In genomic region chr2:42184346-42184745, GRCh38 we compare ENCODE assay signal across 20 cellular contexts. TPM values are rescaled to one million over a fixed set of nuclear protein-coding genes. Genes with fewer than 3 reads are reported as not detected.
DNase-seq lines count a peak whose midpoint lies in the region; ATAC-seq and TF ChIP-seq lines count a peak whose summit lies in the region.
"Had no signal": no experiment of that assay in that cellular context is flagged by ENCODE, and none has a peak within 500 bp of the region (broad histone marks: within the 10 kb centered on the region; RNA-seq: fewer than 3 reads in every experiment).

No MANE protein-coding gene starts in this region.

- in situ Hi-C loops in brain microvascular endothelial cell (cut with HindIII; ENCODE audit: low pct_ligation_motif_present, low sequenced_read_pairs) = no loop called here

- no peak for ATAC-seq in natural killer cell
- ATAC-seq: foreskin keratinocyte had no signal

- peak; percentile 21 for TF ChIP-seq CTCF in Loucy (conservative IDR thresholded peaks at IDR 0.05; ENCODE audit: low read length)
- TF ChIP-seq CTCF in brain microvascular endothelial cell (IDR thresholded peaks at IDR 0.05; ENCODE audit: low read depth, low read length, missing control alignments) = peak; percentile 4
- no peak for TF ChIP-seq CTCF in natural killer cell (IDR thresholded peaks at IDR 0.05)

- CTCF ChIA-PET in CD8-positive, alpha-beta memory T cell (lab: Charles Lee) = no interaction called here

- POLR2A ChIA-PET in CD8-positive, alpha-beta memory T cell (lab: Charles Lee) = no interaction called here

- H3F3A ChIP-seq in Loucy (ENCODE audit: low read depth) = no peaks in the 10 kb centered on the region

- H3K4me1 ChIP-seq in CD8-positive, alpha-beta memory T cell (ENCODE audit: insufficient read depth, low read length) = peaks cover 69% of the 10 kb centered on the region
- H3K4me1 ChIP-seq in Loucy (ENCODE audit: insufficient read depth, low read length, poor library complexity, severe bottlenecking) = peaks cover 18% of the 10 kb centered on the region
- peaks cover 27% of the 10 kb centered on the region for H3K4me1 ChIP-seq in Karpas-422 (ENCODE audit: low read length)
- H3K4me1 ChIP-seq: foreskin keratinocyte, prostate gland had no signal

- H3K9me3 ChIP-seq in CD8-positive, alpha-beta memory T cell (ENCODE audit: low read length) = no peaks in the 10 kb centered on the region
- H3K9me3 ChIP-seq in Loucy (ENCODE audit: insufficient read depth, low read depth, low read length) (no peaks in the 10 kb centered on the region), Karpas-422 (ENCODE audit: low read length) (no peaks in the 10 kb centered on the region)
- H3K9me3 ChIP-seq: adrenal gland, prostate gland had no signal

- H3K27me3 Mint-ChIP-seq in CD8-positive, alpha-beta memory T cell = no peaks in the 10 kb centered on the region
- no peaks in the 10 kb centered on the region for H3K27me3 Mint-ChIP-seq in natural killer cell (ENCODE audit: low read depth in 2 of 2)
- H3K27me3 Mint-ChIP-seq: activated CD4-positive, alpha-beta memory T cell treated with anti-CD3 and anti-CD28 coated beads, Interleukin-2, amount 10 ng/mL, durations not matched to agents 7 days and 5 days had no signal

- H3K79me2 ChIP-seq in Loucy (ENCODE audit: insufficient read depth, low read length) (peaks cover 86% of the 10 kb centered on the region), Karpas-422 (ENCODE audit: low read length) (peaks cover 96% of the 10 kb centered on the region)

- H2AFZ ChIP-seq in Loucy (ENCODE audit: low read length) (no peak overlapping the region), Karpas-422 (ENCODE audit: low read length) (no peak overlapping the region)

- no peak overlapping the region for H3K4me3 ChIP-seq in CD8-positive, alpha-beta memory T cell (ENCODE audit: low read length)
- H3K4me3 ChIP-seq in Loucy (ENCODE audit: low read length, poor library complexity, severe bottlenecking) = no peak overlapping the region
- H3K4me3 ChIP-seq in brain microvascular endothelial cell (ENCODE audit: low read depth, low read length) = no peak overlapping the region
- H3K4me3 ChIP-seq in Karpas-422 (ENCODE audit: low read length) = no peak overlapping the region
- H3K4me3 ChIP-seq: adrenal gland, dorsolateral prefrontal cortex, prostate gland had no signal

- intact Hi-C loops in natural killer cell (cut with micrococcal nuclease) = loop anchor here (2.0 kb wide), 1 partner anchor 52 kb away; no protein-coding TSS in a partner anchor

- no peak overlapping the region for H3K4me2 ChIP-seq in Loucy (ENCODE audit: low read depth, low read length, poor library complexity, severe bottlenecking)
- no peak overlapping the region for H3K4me2 ChIP-seq in Karpas-422 (ENCODE audit: low read depth, low read length, poor library complexity, severe bottlenecking)

- no peaks in the 10 kb centered on the region for H3K9me2 ChIP-seq in Loucy (replicated peaks; ENCODE audit: low read depth, low read length)
- no peaks in the 10 kb centered on the region for H3K9me2 ChIP-seq in Karpas-422 (replicated peaks; ENCODE audit: insufficient read depth, low read length)

- H3K27ac Mint-ChIP-seq in CD8-positive, alpha-beta memory T cell = peak overlapping the region in 7 of 8 donors; percentile 3 to 92 (median 38)
- peak overlapping the region; percentile 77 to 80 for H3K27ac Mint-ChIP-seq in natural killer cell
- H3K27ac Mint-ChIP-seq: activated CD4-positive, alpha-beta memory T cell treated with anti-CD3 and anti-CD28 coated beads, Interleukin-2, amount 10 ng/mL, durations not matched to agents 7 days and 5 days had no signal

- peaks cover 5% of the 10 kb centered on the region for H3K36me3 ChIP-seq in CD8-positive, alpha-beta memory T cell (ENCODE audit: insufficient read depth, low read length)
- no peaks in the 10 kb centered on the region for H3K36me3 ChIP-seq in Loucy (ENCODE audit: insufficient read depth, low read length)
- H3K36me3 ChIP-seq in brain microvascular endothelial cell (replicated peaks) = no peaks in the 10 kb centered on the region
- H3K36me3 ChIP-seq in Karpas-422 (ENCODE audit: insufficient read depth, low read length) = no peaks in the 10 kb centered on the region; the same call in 1 of the 2 replicates
- H3K36me3 ChIP-seq: adrenal gland, prostate gland had no signal

- H3K36me3 Mint-ChIP-seq in CD8-positive, alpha-beta memory T cell = peaks cover 0 to 62% (median 10%) of the 10 kb centered on the region in 3 donors
- H3K36me3 Mint-ChIP-seq in natural killer cell = no peaks in the 10 kb centered on the region

- no peaks in the 10 kb centered on the region for H3K9me3 Mint-ChIP-seq in CD8-positive, alpha-beta memory T cell
- H3K9me3 Mint-ChIP-seq in natural killer cell = no peaks in the 10 kb centered on the region
- H3K9me3 Mint-ChIP-seq: activated CD4-positive, alpha-beta memory T cell treated with anti-CD3 and anti-CD28 coated beads, Interleukin-2, amount 10 ng/mL, durations not matched to agents 7 days and 5 days had no signal

- H3K9ac ChIP-seq in Loucy (ENCODE audit: low read depth, low read length, poor library complexity, severe bottlenecking) (no peak overlapping the region), Karpas-422 (ENCODE audit: low read length) (no peak overlapping the region)

- peaks cover 75 to 95% (median 87%) of the 10 kb centered on the region in 3 donors for H3K4me1 Mint-ChIP-seq in CD8-positive, alpha-beta memory T cell
- H3K4me1 Mint-ChIP-seq in natural killer cell = peaks cover 35 to 37% of the 10 kb centered on the region in 2 donors

- peak overlapping the region in 3 of 7 donors; percentile 35 to 61 (median 39) for H3K4me3 Mint-ChIP-seq in CD8-positive, alpha-beta memory T cell
- H3K4me3 Mint-ChIP-seq in natural killer cell = peak overlapping the region; percentile 14
- H3K4me3 Mint-ChIP-seq: activated CD4-positive, alpha-beta memory T cell treated with anti-CD3 and anti-CD28 coated beads, Interleukin-2, amount 10 ng/mL, durations not matched to agents 7 days and 5 days had no signal

- H4K20me1 ChIP-seq in Loucy (ENCODE audit: insufficient read depth, low read length, poor library complexity, severe bottlenecking) (peaks cover 3% of the 10 kb centered on the region), Karpas-422 (ENCODE audit: insufficient read depth, low read depth, low read length) (0 out of 2 replicates have a peak, but pooled peaks cover 9% of the 10 kb centered on the region)

- DNase-seq in CD8-positive, alpha-beta memory T cell = no peak
- DNase-seq in brain microvascular endothelial cell = no peak
- DNase-seq in natural killer cell = no peak
- no peak for DNase-seq in Karpas-422
- no peak for DNase-seq in midbrain (lab: John Stamatoyannopoulos, UW)
- no peak for DNase-seq in T1000 (lab: John Stamatoyannopoulos, UW)
- no peak for DNase-seq in COLO829 (ENCODE audit: low spot score)
- DNase-seq: activated CD4-positive, alpha-beta memory T cell treated with anti-CD3 and anti-CD28 coated beads, Interleukin-2, amount 10 ng/mL, durations not matched to agents 7 days and 5 days; adrenal gland; caudate nucleus; DMS153; dorsolateral prefrontal cortex; foreskin keratinocyte; hippocampal formation; mammary epithelial cell; NCI-H1092; NCI-H510A; SW 1271 had no signal

- no peaks in the 10 kb centered on the region for H3K27me3 ChIP-seq in CD8-positive, alpha-beta memory T cell (ENCODE audit: insufficient read depth, low read length, poor library complexity, severe bottlenecking)
- H3K27me3 ChIP-seq in Loucy (ENCODE audit: insufficient read depth, low read length, poor library complexity, severe bottlenecking) (no peaks in the 10 kb centered on the region), brain microvascular endothelial cell (replicated peaks) (no peaks in the 10 kb centered on the region), Karpas-422 (ENCODE audit: low read length) (no peaks in the 10 kb centered on the region)
- H3K27me3 ChIP-seq: adrenal gland, dorsolateral prefrontal cortex, foreskin keratinocyte had no signal

- H3K27ac ChIP-seq in CD8-positive, alpha-beta memory T cell (ENCODE audit: low read depth, low read length) = no peak overlapping the region
- H3K27ac ChIP-seq in brain microvascular endothelial cell (no peak overlapping the region), Karpas-422 (ENCODE audit: low read length) (no peak overlapping the region)
- H3K27ac ChIP-seq: adrenal gland, dorsolateral prefrontal cortex, foreskin keratinocyte, prostate gland had no signal

RNA-seq across cellular contexts. Expression of gene EML4, which starts 15.2 kb away (rescaled TPM):
- total RNA-seq in CD8-positive, alpha-beta memory T cell = 10 to 100 TPM; 58.0 to 61.5 TPM
- polyA plus RNA-seq in CD8-positive, alpha-beta memory T cell = 70.8 TPM
- total RNA-seq in natural killer cell = 100 to 1,000 TPM in 1 of 3 donors, 10 to 100 TPM in 2; 88.4 to 136 (median 91.5) TPM
- 61.1 and 74.8 TPM in 2 replicates for total RNA-seq in Karpas-422 (2014; rRNA removed; shearing (Covaris generic); ENCODE audit: low replicate concordance)
